In genomic region chr22:38450234-38450797, GRCh38 we compare ENCODE assay signal across 19 cellular contexts. TPM values are rescaled to one million over a fixed set of nuclear protein-coding genes. Genes with fewer than 3 reads are reported as not detected.
"Had no signal": no experiment of that assay in that cellular context is flagged by ENCODE, and none has a peak within 500 bp of the region (broad histone marks: within the 10 kb centered on the region; RNA-seq: fewer than 3 reads in every experiment).

No MANE protein-coding gene starts in this region.

- H3K4me3 ChIP-seq: left lung, ovary, psoas muscle, smooth muscle cell, testis had no signal

- H3K4me3 Mint-ChIP-seq: activated CD4-positive, alpha-beta memory T cell treated with anti-CD3 and anti-CD28 coated beads for 36 hours; endodermal cell; nephron progenitor cell; stimulated activated naive CD8-positive, alpha-beta T cell treated with anti-CD3 and anti-CD28 coated beads, Interleukin-15, amount 100 ng/mL, for 72 hours; type B pancreatic cell had no signal

- H3K9me3 Mint-ChIP-seq: activated CD4-positive, alpha-beta memory T cell treated with anti-CD3 and anti-CD28 coated beads for 36 hours; endodermal cell; nephron progenitor cell; stimulated activated naive CD8-positive, alpha-beta T cell treated with anti-CD3 and anti-CD28 coated beads, Interleukin-15, amount 100 ng/mL, for 72 hours; type B pancreatic cell had no signal

- H3K27ac ChIP-seq: epithelial cell of prostate, foreskin keratinocyte, left lung, ovary, psoas muscle, testis had no signal

- H3K36me3 ChIP-seq: left lung, ovary had no signal

- H3K27me3 ChIP-seq: testis had no signal

- FAIRE-seq: kidney had no signal

- H3K4me1 ChIP-seq: psoas muscle, testis had no signal

- ATAC-seq: left lung; psoas muscle; sciatic nerve; stimulated activated naive CD8-positive, alpha-beta T cell treated with anti-CD3 and anti-CD28 coated beads, Interleukin-15, amount 100 ng/mL, for 72 hours had no signal

- H3K36me3 Mint-ChIP-seq: activated CD4-positive, alpha-beta memory T cell treated with anti-CD3 and anti-CD28 coated beads for 36 hours; type B pancreatic cell had no signal

- H3K4me2 ChIP-seq: smooth muscle cell had no signal

- DNase-seq: activated CD4-positive, alpha-beta memory T cell treated with anti-CD3 and anti-CD28 coated beads for 36 hours; activated CD4-positive, alpha-beta T cell treated with anti-CD3 and anti-CD28 coated beads for 4 hours; activated naive CD4-positive, alpha-beta T cell; endodermal cell; foreskin keratinocyte; kidney; nephron progenitor cell; ovary; psoas muscle; stimulated activated CD4-positive, alpha-beta T cell treated with anti-CD3 and anti-CD28 coated beads, Interleukin-4, amount 100 ng/mL, for 1 hour; stimulated activated naive CD8-positive, alpha-beta T cell treated with anti-CD3 and anti-CD28 coated beads, Interleukin-15, amount 100 ng/mL, for 72 hours; testis had no signal

- H3K27ac Mint-ChIP-seq: activated CD4-positive, alpha-beta memory T cell treated with anti-CD3 and anti-CD28 coated beads for 36 hours; endodermal cell; nephron progenitor cell; stimulated activated naive CD8-positive, alpha-beta T cell treated with anti-CD3 and anti-CD28 coated beads, Interleukin-15, amount 100 ng/mL, for 72 hours; type B pancreatic cell had no signal

- H3K9me3 ChIP-seq: left lung, ovary, psoas muscle, testis had no signal

RNA-seq across cellular contexts. Expression of gene KCNJ4, which starts 4.7 kb away (rescaled TPM):
- total RNA-seq: activated CD4-positive, alpha-beta memory T cell treated with anti-CD3 and anti-CD28 coated beads for 36 hours; fibroblast of lung; foreskin keratinocyte; left lung; psoas muscle; smooth muscle cell; T-helper 2 cell treated with Interferon-gamma antibody and Interleukin-4, amounts not matched to agents 100 ng/mL and 5 ng/mL, for 36 hours had no signal
